29 cellular contexts compared by ENCODE assay signal in genomic region chr1:3736131-3736561, GRCh38. TPM values are rescaled to one million over a fixed set of nuclear protein-coding genes. Genes with fewer than 3 reads are reported as not detected.
"Had no signal": no experiment of that assay in that cellular context is flagged by ENCODE, and none has a peak within 500 bp of the region (broad histone marks: within the 10 kb centered on the region; RNA-seq: fewer than 3 reads in every experiment).

No MANE protein-coding gene starts in this region.

- H3K4me3 ChIP-seq: esophagus muscularis mucosa, spleen, thoracic aorta had no signal

- H3K36me3 Mint-ChIP-seq: stimulated activated memory B cell treated with anti-CD40 and anti-IgM and Interleukin-4, amounts not matched to agents 10 μg/mL and 1 μg/mL and 100 μg/mL, for 72 hours had no signal

- H3K9me3 ChIP-seq: esophagus muscularis mucosa, spleen, thoracic aorta had no signal

- H3K27ac Mint-ChIP-seq: activated CD8-positive, alpha-beta T cell treated with anti-CD3 and anti-CD28 coated beads, Interleukin-2, amount 10 ng/mL, durations not matched to agents 7 days and 5 days; dendritic cell treated with granulocyte-macrophage colony-stimulating factor and Interleukin-4, amounts not matched to agents 40 ng/mL and 50 ng/mL, for 4 days; mesothelial cell of epicardium; progenitor cell of endocrine pancreas; stimulated activated memory B cell treated with anti-CD40 and anti-IgM and Interleukin-4, amounts not matched to agents 10 μg/mL and 1 μg/mL and 100 μg/mL, for 72 hours; WTC11 had no signal

- DNase-seq: activated CD4-positive, alpha-beta T cell treated with anti-CD3 and anti-CD28 coated beads for 48 hours; activated CD8-positive, alpha-beta memory T cell treated with anti-CD3 and anti-CD28 coated beads, Interleukin-2, amount 50 U/mL, for 4 hours; activated CD8-positive, alpha-beta T cell treated with anti-CD3 and anti-CD28 coated beads, Interleukin-2, amount 10 ng/mL, durations not matched to agents 7 days and 5 days; activated effector memory CD4-positive, alpha-beta T cell treated with anti-CD3 and anti-CD28 coated beads, Interleukin-2, amount 50 U/mL, for 16 hours; activated naive CD4-positive, alpha-beta T cell treated with anti-CD3 and anti-CD28 coated beads, Interleukin-2, amount 50 U/mL, for 16 hours; activated T-cell treated with anti-CD3 and anti-CD28 coated beads, Interleukin-2, amount 50 U/mL, for 48 hours; aorta; effector memory CD4-positive, alpha-beta T cell; hypothalamus; islet precursor cell; nucleus accumbens; stimulated activated CD4-positive, alpha-beta T cell treated with anti-CD3 and anti-CD28 coated beads, Interleukin-4, amount 100 ng/mL, for 4 hours; T-cell had no signal

- ATAC-seq: activated CD8-positive, alpha-beta T cell treated with anti-CD3 and anti-CD28 coated beads, Interleukin-2, amount 10 ng/mL, durations not matched to agents 7 days and 5 days; SK-N-SH treated with all-trans-retinoic acid at 6 μM for 48 hours; stimulated activated memory B cell treated with anti-CD40 and anti-IgM and Interleukin-4, amounts not matched to agents 10 μg/mL and 1 μg/mL and 100 μg/mL, for 72 hours; T-cell; WTC11 had no signal

- H3K4me1 Mint-ChIP-seq: mesothelial cell of epicardium; stimulated activated memory B cell treated with anti-CD40 and anti-IgM and Interleukin-4, amounts not matched to agents 10 μg/mL and 1 μg/mL and 100 μg/mL, for 72 hours; T-cell had no signal

- H3K9me3 Mint-ChIP-seq: dendritic cell treated with granulocyte-macrophage colony-stimulating factor and Interleukin-4, amounts not matched to agents 40 ng/mL and 50 ng/mL, for 4 days; mesothelial cell of epicardium; nephron; stimulated activated memory B cell treated with anti-CD40 and anti-IgM and Interleukin-4, amounts not matched to agents 10 μg/mL and 1 μg/mL and 100 μg/mL, for 72 hours; T-cell; WTC11 had no signal

- H3K4me3 Mint-ChIP-seq: activated CD8-positive, alpha-beta T cell treated with anti-CD3 and anti-CD28 coated beads, Interleukin-2, amount 10 ng/mL, durations not matched to agents 7 days and 5 days; dendritic cell treated with granulocyte-macrophage colony-stimulating factor and Interleukin-4, amounts not matched to agents 40 ng/mL and 50 ng/mL, for 4 days; mesothelial cell of epicardium; nephron; stimulated activated memory B cell treated with anti-CD40 and anti-IgM and Interleukin-4, amounts not matched to agents 10 μg/mL and 1 μg/mL and 100 μg/mL, for 72 hours; T-cell; WTC11 had no signal

- H3K27me3 Mint-ChIP-seq: progenitor cell of endocrine pancreas; stimulated activated memory B cell treated with anti-CD40 and anti-IgM and Interleukin-4, amounts not matched to agents 10 μg/mL and 1 μg/mL and 100 μg/mL, for 72 hours; T-cell had no signal

- FAIRE-seq: bronchial epithelial cell, endothelial cell of umbilical vein had no signal

- H3K27ac ChIP-seq: esophagus muscularis mucosa, spleen, thoracic aorta had no signal

RNA-seq across cellular contexts. Expression of gene CCDC27, which starts 16.1 kb away (rescaled TPM):
- total RNA-seq: activated CD8-positive, alpha-beta T cell treated with anti-CD3 and anti-CD28 coated beads, Interleukin-2, amount 10 ng/mL, durations not matched to agents 7 days and 5 days; aorta; bronchial epithelial cell; cerebellum; endothelial cell of umbilical vein; esophagus muscularis mucosa; lung microvascular endothelial cell; mesothelial cell of epicardium; progenitor cell of endocrine pancreas; spleen; T-cell; thoracic aorta; ureter had no signal
- polyA plus RNA-seq: aorta, endothelial cell of umbilical vein, right cardiac atrium, spleen had no signal

RNA-seq across cellular contexts. Expression of gene SMIM1, which starts 36.4 kb away (rescaled TPM):
- total RNA-seq: activated CD8-positive, alpha-beta T cell treated with anti-CD3 and anti-CD28 coated beads, Interleukin-2, amount 10 ng/mL, durations not matched to agents 7 days and 5 days; bronchial epithelial cell had no signal
